8 cellular contexts compared by ENCODE assay signal in the genomic region with DNA sequence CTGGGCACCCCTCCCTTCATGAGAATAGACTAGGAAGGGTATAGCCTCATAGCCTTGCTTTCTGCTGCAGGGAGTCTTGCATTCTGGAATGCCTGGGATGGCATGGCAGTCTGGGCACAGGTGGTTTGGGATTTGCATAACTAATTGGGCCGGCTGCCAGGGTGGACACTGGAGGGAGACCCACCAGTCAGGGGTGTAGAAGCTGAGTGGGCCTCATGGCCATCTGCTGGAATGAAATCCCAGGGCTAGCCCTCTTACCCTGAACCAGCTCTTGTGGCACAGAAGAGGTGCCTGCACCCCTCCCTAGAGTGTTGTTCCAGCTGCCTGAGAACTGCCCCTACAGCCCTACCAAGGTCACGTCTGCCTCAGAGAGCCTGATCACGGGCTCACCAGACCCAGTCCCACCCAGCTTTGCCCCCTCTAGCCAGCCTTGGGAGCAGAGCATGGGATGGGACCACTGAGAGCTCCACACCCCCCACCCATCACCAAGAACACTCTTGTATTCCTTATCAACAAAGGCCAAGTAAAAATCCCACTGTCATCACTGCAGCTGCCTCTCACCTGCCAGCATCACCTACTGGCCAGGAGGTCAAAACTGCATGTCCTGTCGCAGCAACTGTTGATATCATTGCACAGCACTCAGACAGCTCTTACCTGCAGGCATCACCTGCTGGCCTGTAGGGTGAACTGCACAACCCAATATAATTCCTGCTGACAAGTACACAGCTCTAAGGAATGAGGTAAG.
A peak's percentile ranks its signal among the peaks of the same experiment; 100 is the strongest.
DNase-seq lines count a peak whose midpoint lies in the region; ATAC-seq, FAIRE-seq and TF ChIP-seq lines count a peak whose summit lies in the region.

No MANE protein-coding gene starts in this region.

- peak; percentile 84 for TF ChIP-seq CTCF in 22Rv1 (IDR thresholded peaks at IDR 0.05)
- peak; percentile 52 for TF ChIP-seq CTCF in GM12874 (IDR thresholded peaks at IDR 0.05; ENCODE audit: insufficient read depth, low read depth, low read length)
- peak; percentile 95 for TF ChIP-seq CTCF in VCaP (conservative IDR thresholded peaks at IDR 0.05)

- DNase-seq in iPS DF 4.7 (ENCODE audit: extremely low read depth, low spot score) (peak; percentile 80), GM12892 (ENCODE audit: insufficient read length) (no peak)

- no peak overlapping the region for H3K27ac ChIP-seq in 22Rv1
- H3K27ac ChIP-seq in VCaP = no peak overlapping the region

- no peak for ATAC-seq in GM19023 (IDR thresholded peaks at IDR 0.05; ENCODE audit: unreplicated experiment)
- ATAC-seq in HG03039 (IDR thresholded peaks at IDR 0.05; ENCODE audit: unreplicated experiment) = no peak
- no peak for ATAC-seq in HG02884 (IDR thresholded peaks at IDR 0.05; ENCODE audit: unreplicated experiment)

- no peak for TF ChIP-seq POLR2A in GM12892 (IDR thresholded peaks at IDR 0.05; ENCODE audit: low read depth, low read length)

- FAIRE-seq in GM12892 (lab: Jason Lieb, UNC) = no peak
